1 cellular context compared by ENCODE assay signal in genomic region chr5:153831976-153832375, GRCh38.
TF ChIP-seq lines count a peak whose summit lies in the region.

No MANE protein-coding gene starts in this region.

TF ChIP-seq in HepG2, 621 proteins besides CTCF, POLR2A, EP300 and RAD21 (continued from another document):
- no peak for TF ChIP-seq SIX4 (CRISPR knock-in tag; IDR thresholded peaks at IDR 0.05)
